8 cellular contexts compared by ENCODE assay signal in the genomic region with DNA sequence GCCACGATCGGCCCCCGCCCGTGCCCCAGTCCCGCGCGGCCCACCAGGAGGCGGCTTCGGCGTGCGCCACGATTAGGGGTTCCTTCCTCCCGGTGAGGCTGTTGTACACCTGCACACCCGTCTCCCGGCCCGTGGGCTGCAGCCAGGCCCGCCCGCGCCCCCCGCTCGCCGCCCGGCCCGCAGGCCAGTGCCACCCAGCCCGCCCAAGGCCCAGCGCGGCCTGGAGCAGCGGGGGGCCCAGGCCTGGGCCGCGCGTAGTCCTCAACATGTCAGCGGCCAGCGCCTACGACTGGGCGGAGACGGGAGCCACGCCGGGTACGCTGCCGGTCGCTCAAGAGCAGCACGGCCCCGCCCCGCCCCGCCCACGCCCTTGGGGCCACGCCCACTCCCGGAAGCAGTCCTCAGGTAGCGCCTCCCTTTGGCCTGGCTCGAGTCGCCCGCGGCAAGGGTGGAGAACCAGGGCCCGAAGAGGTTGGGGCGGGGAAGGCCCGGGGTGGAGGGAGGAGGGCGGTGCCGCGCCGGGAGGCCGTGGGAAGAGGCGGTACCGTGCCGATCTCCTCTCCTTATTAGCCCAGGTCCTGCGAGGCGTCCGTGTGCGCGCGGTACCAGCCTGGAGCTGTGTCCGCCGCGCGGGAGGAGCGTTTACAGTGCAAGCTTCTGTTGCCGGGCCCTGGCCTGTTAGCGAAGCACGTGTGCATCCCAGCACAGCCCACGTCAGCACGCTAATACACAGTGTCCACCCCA. TPM values are rescaled to one million over a fixed set of nuclear protein-coding genes. Genes with fewer than 3 reads are reported as not detected.
DNase-seq lines count a peak whose midpoint lies in the region; ATAC-seq and TF ChIP-seq lines count a peak whose summit lies in the region.

A gene with protein sequence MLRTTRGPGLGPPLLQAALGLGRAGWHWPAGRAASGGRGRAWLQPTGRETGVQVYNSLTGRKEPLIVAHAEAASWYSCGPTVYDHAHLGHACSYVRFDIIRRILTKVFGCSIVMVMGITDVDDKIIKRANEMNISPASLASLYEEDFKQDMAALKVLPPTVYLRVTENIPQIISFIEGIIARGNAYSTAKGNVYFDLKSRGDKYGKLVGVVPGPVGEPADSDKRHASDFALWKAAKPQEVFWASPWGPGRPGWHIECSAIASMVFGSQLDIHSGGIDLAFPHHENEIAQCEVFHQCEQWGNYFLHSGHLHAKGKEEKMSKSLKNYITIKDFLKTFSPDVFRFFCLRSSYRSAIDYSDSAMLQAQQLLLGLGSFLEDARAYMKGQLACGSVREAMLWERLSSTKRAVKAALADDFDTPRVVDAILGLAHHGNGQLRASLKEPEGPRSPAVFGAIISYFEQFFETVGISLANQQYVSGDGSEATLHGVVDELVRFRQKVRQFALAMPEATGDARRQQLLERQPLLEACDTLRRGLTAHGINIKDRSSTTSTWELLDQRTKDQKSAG (minus strand): TSS at position 291 of the 744 bp plus-strand sequence. CDS start 23 bp downstream, at position 268.

- POLR2A ChIA-PET in activated CD8-positive, alpha-beta T cell treated with anti-CD3 and anti-CD28 coated beads, Interleukin-2, amount 10 ng/mL, durations not matched to agents 7 days and 5 days (lab: Charles Lee): interaction anchor here (0.5 to 2.5 kb wide), 4 partner anchors 9 to 1873 kb away, joined by 3 to 28 read pairs (median 4); no protein-coding TSS in a partner anchor

- no peaks in the 10 kb centered on the region for H3K9me3 Mint-ChIP-seq in activated CD8-positive, alpha-beta T cell treated with anti-CD3 and anti-CD28 coated beads, Interleukin-2, amount 10 ng/mL, durations not matched to agents 7 days and 5 days (ENCODE audit: insufficient read depth)

- no peaks in the 10 kb centered on the region for H3K9me3 ChIP-seq in lower lobe of right lung

- DNase-seq in CMK (ENCODE audit: low read depth) (peak; percentile 87), HS-5 (ENCODE audit: low read depth) (peak; percentile 42), NK-92 (lab: John Stamatoyannopoulos, UW; ENCODE audit: unreplicated experiment) (peak; percentile 57), ecto neural progenitor cell (ENCODE audit: low spot score) (peak; percentile 99), lower lobe of right lung (peak; percentile 98)
- peak; percentile 95 for DNase-seq in activated CD8-positive, alpha-beta T cell treated with anti-CD3 and anti-CD28 coated beads, Interleukin-2, amount 10 ng/mL, durations not matched to agents 7 days and 5 days
- DNase-seq in stimulated activated CD4-positive, alpha-beta T cell treated with anti-CD3 and anti-CD28 coated beads, TNF-alpha, amount 100 ng/mL, for 24 hours (ENCODE audit: low read depth in 3 of 3): peak; percentile 87 to 95 (median 87)

- no peaks in the 10 kb centered on the region for H3K27me3 ChIP-seq in lower lobe of right lung (ENCODE audit: low read depth)

- peak within 1 kb of the TSS; percentile 81 for H3K4me3 ChIP-seq in lower lobe of right lung

- no peaks in the 10 kb centered on the region for H3K27me3 Mint-ChIP-seq in activated CD8-positive, alpha-beta T cell treated with anti-CD3 and anti-CD28 coated beads, Interleukin-2, amount 10 ng/mL, durations not matched to agents 7 days and 5 days (ENCODE audit: low read depth)

- H3K36me3 Mint-ChIP-seq in activated CD8-positive, alpha-beta T cell treated with anti-CD3 and anti-CD28 coated beads, Interleukin-2, amount 10 ng/mL, durations not matched to agents 7 days and 5 days (ENCODE audit: low read depth): peaks cover 24% of the 10 kb centered on the region

- ATAC-seq in GM19468 (IDR thresholded peaks at IDR 0.05; ENCODE audit: extremely low read depth, unreplicated experiment) (peak; percentile 90), lower lobe of right lung (peak; percentile 99)
- peak; percentile 97 for ATAC-seq in activated CD8-positive, alpha-beta T cell treated with anti-CD3 and anti-CD28 coated beads, Interleukin-2, amount 10 ng/mL, durations not matched to agents 7 days and 5 days

- TF ChIP-seq CTCF in lower lobe of right lung (IDR thresholded peaks at IDR 0.05): peak; percentile 9

- intact Hi-C loops in lower lobe of right lung (cut with DNase I): no loop called here

- H3K36me3 ChIP-seq in lower lobe of right lung: peaks cover 26% of the 10 kb centered on the region

- peak within 1 kb of the TSS; percentile 89 for H3K27ac ChIP-seq in lower lobe of right lung

- H3K4me1 Mint-ChIP-seq in activated CD8-positive, alpha-beta T cell treated with anti-CD3 and anti-CD28 coated beads, Interleukin-2, amount 10 ng/mL, durations not matched to agents 7 days and 5 days (ENCODE audit: low read depth): peaks cover 40% of the 10 kb centered on the region

- peaks cover 41% of the 10 kb centered on the region for H3K4me1 ChIP-seq in lower lobe of right lung

- peak within 1 kb of the TSS; percentile 92 for H3K27ac Mint-ChIP-seq in activated CD8-positive, alpha-beta T cell treated with anti-CD3 and anti-CD28 coated beads, Interleukin-2, amount 10 ng/mL, durations not matched to agents 7 days and 5 days

- CTCF ChIA-PET in activated CD8-positive, alpha-beta T cell treated with anti-CD3 and anti-CD28 coated beads, Interleukin-2, amount 10 ng/mL, durations not matched to agents 7 days and 5 days (lab: Charles Lee): interaction anchor here (1.2 to 1.7 kb wide), 2 partner anchors 61 to 112 kb away, joined by 3 to 4 read pairs; no protein-coding TSS in a partner anchor

- peak within 1 kb of the TSS; percentile 93 for H3K4me3 Mint-ChIP-seq in activated CD8-positive, alpha-beta T cell treated with anti-CD3 and anti-CD28 coated beads, Interleukin-2, amount 10 ng/mL, durations not matched to agents 7 days and 5 days

RNA-seq across cellular contexts. Expression of the gene that starts here (rescaled TPM):
- total RNA-seq in activated CD8-positive, alpha-beta T cell treated with anti-CD3 and anti-CD28 coated beads, Interleukin-2, amount 10 ng/mL, durations not matched to agents 7 days and 5 days: 10 to 100 TPM; 73.1 to 79.9 TPM
- 70.3 TPM for total RNA-seq in lower lobe of right lung

Comparison
In these comparisons a context has a peak if more than half of its experiments do, and no peak if none do; other contexts are left out.
1. Peak in every context shown above with its lines: DNase-seq, ATAC-seq, H3K4me3 ChIP-seq and H3K27ac ChIP-seq.
2. DNase-seq: peak in every context shown above with its lines; median percentile 99 in ecto neural progenitor cell; 98 in lower lobe of right lung; 95 in activated CD8-positive, alpha-beta T cell treated with anti-CD3 and anti-CD28 coated beads, Interleukin-2, amount 10 ng/mL, durations not matched to agents 7 days and 5 days; 87 in CMK; 87 in stimulated activated CD4-positive, alpha-beta T cell treated with anti-CD3 and anti-CD28 coated beads, TNF-alpha, amount 100 ng/mL, for 24 hours; 57 in NK-92; 42 in HS-5.